8 cellular contexts compared by ENCODE assay signal in the genomic region with DNA sequence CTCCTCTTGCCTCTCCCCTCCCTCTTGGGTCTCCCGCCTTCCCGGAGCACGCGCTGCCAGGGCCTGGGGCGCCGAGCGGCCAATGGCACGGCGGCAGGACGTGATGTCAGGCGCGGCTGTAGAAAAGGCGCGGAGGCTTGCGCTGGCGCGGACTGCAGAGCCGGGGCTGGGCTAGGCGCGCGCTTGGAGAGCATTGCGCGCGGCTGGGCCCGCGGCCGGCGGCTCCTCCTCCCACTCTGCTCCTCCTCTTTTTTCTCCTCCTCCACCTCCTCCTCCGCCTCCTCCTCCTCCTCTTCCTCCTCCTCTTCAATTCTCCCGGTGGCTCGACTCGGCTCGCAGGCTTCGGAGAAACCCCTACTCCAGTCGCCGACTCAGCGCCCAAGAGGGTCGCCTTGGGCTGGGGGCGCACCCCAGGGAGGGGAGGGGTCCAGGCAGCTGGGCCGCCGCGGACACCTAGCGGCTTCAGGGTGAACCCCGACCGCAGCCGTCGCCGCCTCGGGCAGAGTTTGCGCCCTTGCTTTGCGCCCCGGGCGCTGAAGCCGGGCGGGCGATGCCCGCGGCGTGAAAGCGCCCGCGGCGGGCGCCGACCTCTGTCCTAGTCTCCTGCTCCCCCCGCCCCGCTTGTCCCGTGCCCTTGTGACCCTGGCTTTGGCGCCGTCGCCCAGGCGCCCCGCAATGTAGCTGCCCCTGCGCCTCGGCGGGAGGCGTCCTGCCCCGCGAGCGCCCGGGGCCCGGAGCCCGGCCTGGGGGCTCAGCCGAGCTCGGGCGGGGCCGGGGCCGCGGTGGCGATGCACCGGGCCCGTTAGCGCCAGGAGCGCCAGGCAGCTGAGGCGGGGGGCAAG. TPM values are rescaled to one million over a fixed set of nuclear protein-coding genes. Genes with fewer than 3 reads are reported as not detected.
A peak's percentile ranks its signal among the peaks of the same experiment; 100 is the strongest.
DNase-seq lines count a peak whose midpoint lies in the region; ATAC-seq and TF ChIP-seq lines count a peak whose summit lies in the region.

A gene with protein sequence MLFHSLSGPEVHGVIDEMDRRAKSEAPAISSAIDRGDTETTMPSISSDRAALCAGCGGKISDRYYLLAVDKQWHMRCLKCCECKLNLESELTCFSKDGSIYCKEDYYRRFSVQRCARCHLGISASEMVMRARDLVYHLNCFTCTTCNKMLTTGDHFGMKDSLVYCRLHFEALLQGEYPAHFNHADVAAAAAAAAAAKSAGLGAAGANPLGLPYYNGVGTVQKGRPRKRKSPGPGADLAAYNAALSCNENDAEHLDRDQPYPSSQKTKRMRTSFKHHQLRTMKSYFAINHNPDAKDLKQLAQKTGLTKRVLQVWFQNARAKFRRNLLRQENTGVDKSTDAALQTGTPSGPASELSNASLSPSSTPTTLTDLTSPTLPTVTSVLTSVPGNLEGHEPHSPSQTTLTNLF (plus strand): TSS at position 309 of the 842 bp plus-strand sequence. CDS start 581 bp downstream, outside the sequence.

- DNase-seq in DMS79 treated with DMSO at 0.1 percent for 48 hours (lab: John Stamatoyannopoulos, UW), result peak; percentile 94
- DNase-seq in NCI-H748 treated with DMSO at 0.1 percent for 48 hours (lab: John Stamatoyannopoulos, UW), result peak; percentile 88
- peak; percentile 81 to 85 for DNase-seq in cardiac fibroblast (ENCODE audit: low read depth in 2 of 2)
- peak; percentile 39 to 60 for DNase-seq in left colon
- peak; percentile 25 for DNase-seq in stimulated activated CD8-positive, alpha-beta memory T cell treated with anti-CD3 and anti-CD28 coated beads, Interleukin-4, amount 100 ng/mL, for 24 hours (ENCODE audit: low read depth)
- DNase-seq in T-helper 9 cell, result no peak

- intact Hi-C loops in left colon (cut with DNase I, micrococcal nuclease), result no loop called here

- ATAC-seq in HG03108 (IDR thresholded peaks at IDR 0.05; ENCODE audit: unreplicated experiment) (peak; percentile 43), left colon (peak; percentile 78), GM18909 (IDR thresholded peaks at IDR 0.05; ENCODE audit: poor library complexity, unreplicated experiment) (no peak)

- TF ChIP-seq CTCF in cardiac fibroblast (IDR thresholded peaks at IDR 0.05; ENCODE audit: low read depth, low read length), result peak; percentile 15

- H3K4me3 ChIP-seq in cardiac fibroblast (replicated peaks in 1 of 2; ENCODE audit: low read depth in 2 of 2, low read length in 2 of 2), result peak within 1 kb of the TSS; percentile 36 to 51

RNA-seq across cellular contexts. Expression of the gene that starts here (rescaled TPM):
- total RNA-seq in left colon, result not detected

Comparison
In these comparisons a context has a peak if more than half of its experiments do, and no peak if none do; other contexts are left out.
1. Peak in DNase-seq and ATAC-seq in left colon; RNA of the gene not detected or under 1 TPM.